Comparison of ENCODE assay signal across 8 cellular contexts in genomic region chr17:36485805-36486203, GRCh38. TPM values are rescaled to one million over a fixed set of nuclear protein-coding genes. Genes with fewer than 3 reads are reported as not detected.
DNase-seq lines count a peak whose midpoint lies in the region; ATAC-seq and TF ChIP-seq lines count a peak whose summit lies in the region.

No MANE protein-coding gene starts in this region.

- peaks cover 29% of the 10 kb centered on the region for H3K36me3 Mint-ChIP-seq in brain

- H3K4me1 Mint-ChIP-seq in brain = peaks cover 69% of the 10 kb centered on the region

- H3K4me3 ChIP-seq in mucosa of stomach (ENCODE audit: low read length) = peak overlapping the region; percentile 57

- peak overlapping the region; percentile 74 for H3K27ac ChIP-seq in C4-2B

- peaks cover 9% of the 10 kb centered on the region for H3K27me3 ChIP-seq in mucosa of stomach (ENCODE audit: control insufficient read depth, insufficient read depth, low read length)

- TF ChIP-seq CTCF in C4-2B (conservative IDR thresholded peaks at IDR 0.05) = no peak
- no peak for TF ChIP-seq CTCF in brain (conservative IDR thresholded peaks at IDR 0.05)

- H3K9me3 Mint-ChIP-seq in brain = peaks cover 0 to 12% (median 3%) of the 10 kb centered on the region in 5 experiments

- peaks cover 17% of the 10 kb centered on the region for H3K4me1 ChIP-seq in mucosa of stomach (ENCODE audit: control insufficient read depth, insufficient read depth, low read length)

- H3K9me3 ChIP-seq in mucosa of stomach (ENCODE audit: control insufficient read depth, low read length) = no peaks in the 10 kb centered on the region

- peaks cover 34% of the 10 kb centered on the region for H3K27me3 Mint-ChIP-seq in brain

- H3K36me3 ChIP-seq in mucosa of stomach (ENCODE audit: control insufficient read depth, insufficient read depth, low read length) = no peaks in the 10 kb centered on the region

- ATAC-seq in HG03039 (IDR thresholded peaks at IDR 0.05; ENCODE audit: unreplicated experiment) = peak; percentile 10

- no peak for DNase-seq in GF-D8 (lab: John Stamatoyannopoulos, UW)
- DNase-seq in anterior cingulate cortex (lab: John Stamatoyannopoulos, UW) = no peak
- DNase-seq in cerebellar nuclear complex (lab: John Stamatoyannopoulos, UW) = no peak
- DNase-seq in NK-92 treated with Interleukin-12 subunit alpha and Interleukin-12 subunit beta, amount 100 ng/mL, for 24 hours (lab: John Stamatoyannopoulos, UW) = no peak

- H3K4me3 Mint-ChIP-seq in brain = peak overlapping the region; percentile 98 to 100 (median 99)

- peak overlapping the region; percentile 77 for H3K9ac ChIP-seq in mucosa of stomach (ENCODE audit: low read length)

- peak overlapping the region; percentile 92 to 100 (median 99) for H3K27ac Mint-ChIP-seq in brain

RNA-seq across cellular contexts. Expression of gene ZNHIT3, which starts 0.7 kb away (rescaled TPM):
- polyA plus RNA-seq in brain (ENCODE audit: insufficient read depth, low read depth, low replicate concordance) = 71.2 TPM

RNA-seq across cellular contexts. Expression of gene MYO19, which starts 48.9 kb away (rescaled TPM):
- 29.9 TPM for polyA plus RNA-seq in brain (ENCODE audit: insufficient read depth, low read depth, low replicate concordance)

RNA-seq across cellular contexts. Expression of gene PIGW, which starts 49.0 kb away (rescaled TPM):
- polyA plus RNA-seq in brain (ENCODE audit: insufficient read depth, low read depth, low replicate concordance) = 5.8 TPM

RNA-seq across cellular contexts. Expression of gene GGNBP2, which starts 58.9 kb away (rescaled TPM):
- 46.2 TPM for polyA plus RNA-seq in brain (ENCODE audit: insufficient read depth, low read depth, low replicate concordance)
